In genomic region chr11:134994431-134994830, GRCh38 we compare ENCODE assay signal across 24 cellular contexts.
A peak's percentile ranks its signal among the peaks of the same experiment; 100 is the strongest.
DNase-seq lines count a peak whose midpoint lies in the region; ATAC-seq and TF ChIP-seq lines count a peak whose summit lies in the region.
"Had no signal": no experiment of that assay in that cellular context is flagged by ENCODE, and none has a peak within 500 bp of the region (broad histone marks: within the 10 kb centered on the region; RNA-seq: fewer than 3 reads in every experiment).

No MANE protein-coding gene starts in this region.

- H4K91ac ChIP-seq in H9 (ENCODE audit: insufficient read length, low read depth, low read length): no peak overlapping the region

- H3K4me1 Mint-ChIP-seq in H9: peaks cover 81 to 84% of the 10 kb centered on the region in 2 experiments
- H3K4me1 Mint-ChIP-seq: CD4-positive, CD25-positive, alpha-beta regulatory T cell had no signal

- no peaks in the 10 kb centered on the region for H3K79me2 ChIP-seq in H9 (ENCODE audit: insufficient read depth, low read length)
- no peaks in the 10 kb centered on the region for H3K79me2 ChIP-seq in neural cell (replicated peaks; ENCODE audit: insufficient read depth, low read length)

- no peak overlapping the region for H3T11ph ChIP-seq in H9 (ENCODE audit: low read length)

- H4K5ac ChIP-seq in H9 (ENCODE audit: insufficient read length, low read depth, low read length): no peak overlapping the region

- H3K27me3 Mint-ChIP-seq in H9 (ENCODE audit: low read depth): no peaks in the 10 kb centered on the region

- H4K20me1 ChIP-seq in H9 (ENCODE audit: control insufficient read depth, insufficient read depth, insufficient read length): no peaks in the 10 kb centered on the region
- H4K20me1 ChIP-seq in neural cell (ENCODE audit: insufficient read depth): no peaks in the 10 kb centered on the region
- H4K20me1 ChIP-seq: BLaER1 had no signal

- H3K4me1 ChIP-seq in H9 (ENCODE audit: insufficient read depth, low read length) (peaks cover 16% of the 10 kb centered on the region), iPS-18a (ENCODE audit: control insufficient read depth, low read depth, low read length) (peaks cover 72% of the 10 kb centered on the region)
- H3K4me1 ChIP-seq: BLaER1 had no signal

- H3K9ac ChIP-seq in H9 (ENCODE audit: extremely low read depth, insufficient read length, low read length): peak overlapping the region; percentile 3
- H3K9ac ChIP-seq in SK-N-MC (ENCODE audit: insufficient read length): peak overlapping the region; percentile 61
- H3K9ac ChIP-seq in iPS-18a (ENCODE audit: low read length): peak overlapping the region; percentile 49
- no peak overlapping the region for H3K9ac ChIP-seq in neural cell (ENCODE audit: low read length)
- H3K9ac ChIP-seq: BLaER1, GM23248, KMS-11 had no signal

- no peak overlapping the region for H2BK5ac ChIP-seq in H9 (ENCODE audit: insufficient read length, low read length)

- H3K27ac ChIP-seq in H9 (ENCODE audit: insufficient read length, low read depth, low read length): peak overlapping the region; percentile 46
- peak overlapping the region; percentile 96 for H3K27ac ChIP-seq in SK-N-MC
- H3K27ac ChIP-seq in iPS-18a (ENCODE audit: low read length): peak overlapping the region; percentile 58
- no peak overlapping the region for H3K27ac ChIP-seq in neural cell (ENCODE audit: low read length)
- H3K27ac ChIP-seq: BLaER1, GM23248, KMS-11, PC-9 had no signal

- no peak overlapping the region for H3K56ac ChIP-seq in H9 (ENCODE audit: insufficient read length, low read depth, low read length)

- no peak overlapping the region for H3K4ac ChIP-seq in H9 (ENCODE audit: low read depth, low read length)

- H3K23ac ChIP-seq in H9 (ENCODE audit: insufficient read length, low read depth, low read length): no peak overlapping the region

- H3K36me3 Mint-ChIP-seq in H9 (ENCODE audit: insufficient read depth in 1 of 3, low read depth in 3 of 3): no peaks in the 10 kb centered on the region
- H3K36me3 Mint-ChIP-seq: CD4-positive, CD25-positive, alpha-beta regulatory T cell had no signal

- H3K14ac ChIP-seq in H9 (ENCODE audit: insufficient read depth, low read length): no peak overlapping the region

- H2AFZ ChIP-seq in H9 (ENCODE audit: low read length) (no peak overlapping the region), neural cell (ENCODE audit: low read depth, low read length) (no peak overlapping the region)
- H2AFZ ChIP-seq: GM23248, PC-9 had no signal

- H3K79me1 ChIP-seq in H9 (ENCODE audit: insufficient read depth, low read depth, low read length, poor library complexity, severe bottlenecking): no peaks in the 10 kb centered on the region

- H2BK20ac ChIP-seq in H9 (ENCODE audit: low read depth, low read length, poor library complexity, severe bottlenecking): no peak overlapping the region

- no peak for ATAC-seq in GM18873 (IDR thresholded peaks at IDR 0.05; ENCODE audit: low FRiP score, unreplicated experiment)
- no peak for ATAC-seq in HG02884 (IDR thresholded peaks at IDR 0.05; ENCODE audit: unreplicated experiment)
- ATAC-seq: GM12878, Right ventricle myocardium inferior had no signal

- H3K4me2 ChIP-seq in H9 (ENCODE audit: insufficient read depth, insufficient read length, low read length) (no peak overlapping the region), neural cell (ENCODE audit: low read length) (no peak overlapping the region)
- H3K4me2 ChIP-seq: BLaER1, KMS-11, PC-9 had no signal

- TF ChIP-seq EP300 in neural cell (conservative IDR thresholded peaks at IDR 0.05; ENCODE audit: poor library complexity, severe bottlenecking): no peak

- DNase-seq in H9 (no peak), SK-N-MC (ENCODE audit: low read depth, low spot score) (no peak), H4 (ENCODE audit: low spot score) (no peak)
- DNase-seq in activated T-cell treated with anti-CD3 and anti-CD28 coated beads, Interleukin-2, amount 50 U/mL, for 1 hour: no peak
- DNase-seq: CD4-positive, CD25-positive, alpha-beta regulatory T cell; EL; GDM1; GM23248; NCI-H1048; NCI-H1417; NCI-H2081; NCI-H2227 treated with DMSO at 0.1 percent for 48 hours; NCI-H526 treated with DMSO at 0.1 percent for 48 hours; PC-9; T-helper 1 cell had no signal

- H2BK12ac ChIP-seq in H9 (ENCODE audit: insufficient read length, low read depth, low read length): no peak overlapping the region

- no peaks in the 10 kb centered on the region for H3K36me3 ChIP-seq in SK-N-MC (ENCODE audit: insufficient read depth, low read length)
- H3K36me3 ChIP-seq in iPS-18a (ENCODE audit: control insufficient read depth, low read depth, low read length): no peaks in the 10 kb centered on the region
- H3K36me3 ChIP-seq in neural cell (ENCODE audit: insufficient read depth, low read length): no peaks in the 10 kb centered on the region
- H3K36me3 ChIP-seq: BLaER1 had no signal

- H3K9me2 ChIP-seq in neural cell (ENCODE audit: insufficient read depth, low read length): no peaks in the 10 kb centered on the region

- no peak for TF ChIP-seq RAD21 in neural cell (conservative IDR thresholded peaks at IDR 0.05)

- H2BK15ac ChIP-seq in H9 (ENCODE audit: low read depth, low read length): no peak overlapping the region

- no peak overlapping the region for H2AK5ac ChIP-seq in H9 (ENCODE audit: insufficient read length, low read length)

- no peaks in the 10 kb centered on the region for H3K9me3 Mint-ChIP-seq in H9

- H2BK120ac ChIP-seq in H9 (ENCODE audit: low read depth, low read length, poor library complexity, severe bottlenecking): no peak overlapping the region

- TF ChIP-seq CTCF in H9 (conservative IDR thresholded peaks at IDR 0.05) (no peak), neural cell (IDR thresholded peaks at IDR 0.05; ENCODE audit: poor library complexity, severe bottlenecking) (no peak)

- H4K8ac ChIP-seq in H9 (replicated peaks; ENCODE audit: insufficient read length, low read depth, low read length): no peak overlapping the region

- H3K9me3 ChIP-seq in H9 (ENCODE audit: control insufficient read depth, low read depth, low read length): no peaks in the 10 kb centered on the region
- no peaks in the 10 kb centered on the region for H3K9me3 ChIP-seq in SK-N-MC (ENCODE audit: low read depth, low read length)
- no peaks in the 10 kb centered on the region for H3K9me3 ChIP-seq in iPS-18a (ENCODE audit: control insufficient read depth, low read depth, low read length)
- no peaks in the 10 kb centered on the region for H3K9me3 ChIP-seq in neural cell (ENCODE audit: low read length)
- H3K9me3 ChIP-seq: BLaER1 had no signal

- peak overlapping the region; percentile 53 to 98 (median 87) for H3K27ac Mint-ChIP-seq in H9
- H3K27ac Mint-ChIP-seq: IgD-negative memory B cell had no signal

- H3K23me2 ChIP-seq in H9 (ENCODE audit: insufficient read length, low read depth, low read length, poor library complexity, severe bottlenecking): peaks cover 4% of the 10 kb centered on the region

- H3F3A ChIP-seq in neural cell (ENCODE audit: insufficient read depth, low read length, poor library complexity, severe bottlenecking): no peaks in the 10 kb centered on the region

- H3K4me3 ChIP-seq in SK-N-MC: 0 out of 2 replicates have a peak overlapping the region, but pooled peaks have one; percentile 10
- peak overlapping the region; percentile 21 for H3K4me3 ChIP-seq in iPS-18a (ENCODE audit: low read length)
- peak overlapping the region; percentile 7 for H3K4me3 ChIP-seq in neural cell (ENCODE audit: low read length)
- H3K4me3 ChIP-seq: BLaER1, GM12878, GM23248, PC-9 had no signal

- H3K18ac ChIP-seq in H9 (ENCODE audit: insufficient read length, low read depth, low read length): no peak overlapping the region

- no peaks in the 10 kb centered on the region for H3K27me3 ChIP-seq in H9 (ENCODE audit: insufficient read depth, low read length)
- no peaks in the 10 kb centered on the region for H3K27me3 ChIP-seq in iPS-18a (ENCODE audit: control insufficient read depth, insufficient read depth, low read length)
- H3K27me3 ChIP-seq in neural cell (ENCODE audit: insufficient read depth, low read depth, low read length): no peaks in the 10 kb centered on the region
- H3K27me3 ChIP-seq: BLaER1 had no signal

- peak overlapping the region in 1 of 2 experiments; percentile 38; a peak in 2 of 5 replicates for H3K4me3 Mint-ChIP-seq in H9
- H3K4me3 Mint-ChIP-seq: CD4-positive, CD25-positive, alpha-beta regulatory T cell; IgD-negative memory B cell had no signal

TF ChIP-seq in neural cell, 6 proteins besides CTCF, POLR2A, EP300 and RAD21:
- no peak for TF ChIP-seq REST (IDR thresholded peaks at IDR 0.05; ENCODE audit: borderline replicate concordance)
- no peak for TF ChIP-seq EZH2 (IDR thresholded peaks at IDR 0.05; ENCODE audit: borderline replicate concordance, insufficient read depth, low read length, poor library complexity, severe bottlenecking)
- TF ChIP-seq SMC3 (conservative IDR thresholded peaks at IDR 0.05; ENCODE audit: poor library complexity): no peak
- TF ChIP-seq MXI1 (conservative IDR thresholded peaks at IDR 0.05; ENCODE audit: poor library complexity, severe bottlenecking): no peak
- no peak for TF ChIP-seq POLR2AphosphoS5 (IDR thresholded peaks at IDR 0.05)
- TF ChIP-seq TAF1 (IDR thresholded peaks at IDR 0.05; ENCODE audit: low read depth): no peak
TF ChIP-seq in neural cell: peak in this region for 0.
